ENCODE assay signal across 2 cellular contexts in genomic region chr14:96938946-96939345, GRCh38.
TF ChIP-seq lines count a peak whose summit lies in the region.

No MANE protein-coding gene starts in this region.

TF ChIP-seq in GM23338, 12 proteins besides CTCF, POLR2A, EP300 and RAD21 (continued from another document):
- TF ChIP-seq ETS1 (IDR thresholded peaks at IDR 0.05) (no peak), ZNF114 (CRISPR knock-in tag; IDR thresholded peaks at IDR 0.05) (no peak), REST (IDR thresholded peaks at IDR 0.05; ENCODE audit: unreplicated experiment) (no peak), ZNF462 (CRISPR knock-in tag; IDR thresholded peaks at IDR 0.05) (no peak), ZNF331 (CRISPR knock-in tag; IDR thresholded peaks at IDR 0.05; ENCODE audit: low read depth) (no peak), EZH2 (IDR thresholded peaks at IDR 0.05; ENCODE audit: low read depth, unreplicated experiment) (no peak)
TF ChIP-seq in GM23338: peak in this region for 0.

TF ChIP-seq in K562, 482 proteins besides CTCF, POLR2A, EP300 and RAD21 (continued from another document):
- TF ChIP-seq NKRF (IDR thresholded peaks at IDR 0.05; ENCODE audit: borderline replicate concordance) (no peak), ARHGAP35 (IDR thresholded peaks at IDR 0.05; ENCODE audit: partially characterized antibody) (no peak), TCF3 (CRISPR knock-in tag; IDR thresholded peaks at IDR 0.05) (no peak), YBX1 (IDR thresholded peaks at IDR 0.05) (no peak), ZNF695 (CRISPR knock-in tag; IDR thresholded peaks at IDR 0.05) (no peak), ZNF3 (CRISPR knock-in tag; IDR thresholded peaks at IDR 0.05) (no peak), MEIS2 (IDR thresholded peaks at IDR 0.05; ENCODE audit: partially characterized antibody) (peak; percentile 43), ZNF592 (IDR thresholded peaks at IDR 0.05) (no peak), CTBP1 (IDR thresholded peaks at IDR 0.05; ENCODE audit: borderline replicate concordance) (no peak), HOMEZ (CRISPR knock-in tag; IDR thresholded peaks at IDR 0.05) (no peak), SRSF1 (IDR thresholded peaks at IDR 0.05; ENCODE audit: low read depth, low read length) (no peak), ZNF764 (CRISPR knock-in tag; IDR thresholded peaks at IDR 0.05; ENCODE audit: low read depth) (0 out of 2 replicates have a peak, but pooled peaks have one; percentile 29), KLF6 (CRISPR knock-in tag; IDR thresholded peaks at IDR 0.05; ENCODE audit: borderline replicate concordance) (no peak), TSHZ1 (CRISPR knock-in tag; IDR thresholded peaks at IDR 0.05) (no peak), ZNF830 (CRISPR knock-in tag; IDR thresholded peaks at IDR 0.05) (no peak), CHD4 (IDR thresholded peaks at IDR 0.05; ENCODE audit: insufficient read depth, insufficient replicate concordance, low read depth, low read length, poor library complexity, severe bottlenecking) (no peak), MAZ (CRISPR knock-in tag; conservative IDR thresholded peaks at IDR 0.05 in 1 of 2, IDR thresholded peaks at IDR 0.05 in 1 of 2) (0 out of 4 replicates have a peak, but pooled peaks of 1 of the 2 experiments have one; percentile 29), C11orf30 (IDR thresholded peaks at IDR 0.05; ENCODE audit: low read depth) (0 out of 2 replicates have a peak, but pooled peaks have one; percentile 38), TAF9B (IDR thresholded peaks at IDR 0.05; ENCODE audit: partially characterized antibody) (no peak), MAFK (IDR thresholded peaks at IDR 0.05; ENCODE audit: low read length) (peak; percentile 13; the same call in 1 of the 2 replicates), EGR1 (conservative IDR thresholded peaks at IDR 0.05) (no peak), E2F5 (CRISPR knock-in tag; IDR thresholded peaks at IDR 0.05) (no peak), ARNT (IDR thresholded peaks at IDR 0.05) (no peak), KAT7 (CRISPR knock-in tag; IDR thresholded peaks at IDR 0.05; ENCODE audit: borderline replicate concordance) (no peak), GTF2E2 (tag; IDR thresholded peaks at IDR 0.05) (no peak), ZNF778 (CRISPR knock-in tag; IDR thresholded peaks at IDR 0.05) (no peak), PHF8 (IDR thresholded peaks at IDR 0.05; ENCODE audit: borderline replicate concordance, low read length) (no peak), ZBTB8A (IDR thresholded peaks at IDR 0.05; ENCODE audit: partially characterized antibody) (no peak), PATZ1 (CRISPR knock-in tag; IDR thresholded peaks at IDR 0.05; ENCODE audit: borderline replicate concordance) (no peak), CSDE1 (IDR thresholded peaks at IDR 0.05) (no peak), CBFA2T2 (conservative IDR thresholded peaks at IDR 0.05) (no peak), EZH2 (IDR thresholded peaks at IDR 0.05; ENCODE audit: borderline replicate concordance, low read depth, low read length) (no peak), NR3C1 (CRISPR knock-in tag; IDR thresholded peaks at IDR 0.05) (no peak), SMARCC2 (IDR thresholded peaks at IDR 0.05; ENCODE audit: low read depth) (no peak), ZZZ3 (IDR thresholded peaks at IDR 0.05) (no peak), SMC3 (conservative IDR thresholded peaks at IDR 0.05; ENCODE audit: insufficient read depth, low read depth, low read length) (0 out of 2 replicates have a peak, but pooled peaks have one; percentile 30), ZNF263 (CRISPR knock-in tag; IDR thresholded peaks at IDR 0.05; ENCODE audit: borderline replicate concordance) (no peak), HES1 (IDR thresholded peaks at IDR 0.05; ENCODE audit: low read depth) (no peak), PKNOX1 (IDR thresholded peaks at IDR 0.05) (peak; percentile 14; the same call in 1 of the 2 replicates), MAFG (tag; conservative IDR thresholded peaks at IDR 0.05) (0 out of 2 replicates have a peak, but pooled peaks have one; percentile 44), NFE2 (IDR thresholded peaks at IDR 0.05; ENCODE audit: low read depth) (peak; percentile 29; the same call in 1 of the 2 replicates), NR2C1 (IDR thresholded peaks at IDR 0.05) (no peak), NR2C1 (tag; IDR thresholded peaks at IDR 0.05) (no peak), ZNF408 (CRISPR knock-in tag; IDR thresholded peaks at IDR 0.05; ENCODE audit: low read depth) (no peak), XRCC3 (IDR thresholded peaks at IDR 0.05) (no peak), GABPB2 (CRISPR knock-in tag; conservative IDR thresholded peaks at IDR 0.05) (no peak), MAFF (IDR thresholded peaks at IDR 0.05; ENCODE audit: low read length) (peak; percentile 52; the same call in 1 of the 2 replicates)
